21 cellular contexts compared by ENCODE assay signal in the genomic region with DNA sequence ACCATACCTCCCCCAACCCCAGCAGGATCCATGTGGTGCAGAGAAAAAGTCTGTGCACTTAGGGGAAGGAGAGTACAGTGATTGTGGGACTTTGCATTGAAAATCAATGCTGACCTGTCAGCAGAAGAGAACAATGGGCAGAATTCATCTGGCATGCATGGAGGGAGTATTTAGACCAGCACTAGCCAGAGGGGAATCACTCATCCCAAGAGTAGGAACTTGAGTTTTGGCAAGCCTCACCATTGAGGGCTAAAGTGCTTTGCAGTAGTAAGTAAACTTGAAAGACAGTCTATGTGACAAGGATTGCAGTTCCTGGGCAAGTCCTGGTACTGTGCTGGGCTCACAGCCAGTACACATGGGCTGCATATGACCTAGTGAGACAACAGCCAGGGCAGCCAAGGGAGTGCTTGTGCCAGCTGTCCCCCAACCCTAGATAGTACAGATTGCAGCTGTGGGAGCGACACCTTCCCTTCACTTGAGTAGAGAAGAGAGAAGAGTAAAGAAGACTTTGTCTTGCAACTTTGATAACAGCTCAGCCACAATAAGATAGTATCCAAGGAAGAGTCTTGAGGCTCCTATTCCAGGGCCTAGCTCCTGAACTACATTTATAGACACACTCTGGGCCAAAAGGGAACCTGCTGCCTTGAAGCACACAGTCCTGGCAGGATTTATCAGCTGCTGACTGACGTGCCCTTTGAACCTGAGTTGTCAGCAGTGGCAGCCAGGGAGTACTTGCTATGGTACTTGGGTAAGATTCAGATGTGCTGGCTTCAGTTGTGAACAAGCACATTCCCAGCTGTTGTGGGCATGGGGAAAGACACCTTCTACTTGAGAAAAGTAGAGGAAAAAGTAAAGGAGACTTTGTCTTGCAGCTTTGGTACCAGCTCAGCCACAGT. TPM values are rescaled to one million over a fixed set of nuclear protein-coding genes. Genes with fewer than 3 reads are reported as not detected.
DNase-seq lines count a peak whose midpoint lies in the region; ATAC-seq, FAIRE-seq and TF ChIP-seq lines count a peak whose summit lies in the region.
"Had no signal": no experiment of that assay in that cellular context is flagged by ENCODE, and none has a peak within 500 bp of the region (broad histone marks: within the 10 kb centered on the region; RNA-seq: fewer than 3 reads in every experiment).

No MANE protein-coding gene starts in this region.

- TF ChIP-seq POLR2A in HepG2 (IDR thresholded peaks at IDR 0.05; ENCODE audit: insufficient read depth in 1 of 2, low read depth in 2 of 2, low read length in 2 of 2) (no peak), GM12891 (IDR thresholded peaks at IDR 0.05; ENCODE audit: low read depth, low read length) (no peak)

- H3K9me3 ChIP-seq in liver (ENCODE audit: control insufficient read depth in 4 of 4, low read length in 3 of 4), result no peaks in the 10 kb centered on the region
- H3K9me3 ChIP-seq in HepG2 (ENCODE audit: low read length), result no peaks in the 10 kb centered on the region
- no peaks in the 10 kb centered on the region for H3K9me3 ChIP-seq in kidney (ENCODE audit: control insufficient read depth in 1 of 2, low read length in 2 of 2)

- H2AFZ ChIP-seq in HepG2 (ENCODE audit: low read length), result no peak overlapping the region
- H2AFZ ChIP-seq: GM23248 had no signal

- TF ChIP-seq CTCF in liver (IDR thresholded peaks at IDR 0.05; ENCODE audit: low read depth, low read length, missing input control) (no peak), HepG2 (CRISPR knock-in tag; IDR thresholded peaks at IDR 0.05) (no peak), kidney (IDR thresholded peaks at IDR 0.05; ENCODE audit: borderline replicate concordance, extremely low read depth, insufficient read depth) (no peak)

- no peaks in the 10 kb centered on the region for H3K79me2 ChIP-seq in HepG2 (ENCODE audit: insufficient read depth, low read length)

- no peak for FAIRE-seq in HepG2 (lab: Jason Lieb, UNC)
- FAIRE-seq in kidney (lab: Jason Lieb, UNC), result no peak
- no peak for FAIRE-seq in GM12891 (lab: Jason Lieb, UNC)
- FAIRE-seq: GM12878, K562 had no signal

- TF ChIP-seq EP300 in HepG2 (IDR thresholded peaks at IDR 0.05; ENCODE audit: low read depth in 2 of 2, low read length in 2 of 2) (no peak), HepG2 (CRISPR knock-in tag; IDR thresholded peaks at IDR 0.05; ENCODE audit: borderline replicate concordance) (no peak)

- TF ChIP-seq RAD21 in liver (IDR thresholded peaks at IDR 0.05), result no peak
- TF ChIP-seq RAD21 in HepG2 (CRISPR knock-in tag; IDR thresholded peaks at IDR 0.05), result no peak

- no peaks in the 10 kb centered on the region for H4K20me1 ChIP-seq in HepG2 (ENCODE audit: insufficient read depth, low read length)
- H4K20me1 ChIP-seq: BLaER1 treated with 17β-estradiol and CSF1 and Interleukin-3, amounts not matched to agents 10 nM and 100 nM had no signal

- POLR2A ChIA-PET in HepG2 (lab: Yijun Ruan, JAX), result no interaction called here

- intact Hi-C loops in HepG2 (cut with micrococcal nuclease; ENCODE audit: unreplicated experiment), result no loop called here
- intact Hi-C loops in kidney (cut with DNase I), result no loop called here

- no peaks in the 10 kb centered on the region for H3K27me3 ChIP-seq in liver (ENCODE audit: control insufficient read depth in 4 of 4, insufficient read depth in 4 of 4, low read length in 3 of 4)
- H3K27me3 ChIP-seq in HepG2 (ENCODE audit: control insufficient read depth in 1 of 2, insufficient read depth in 2 of 2, low read length in 2 of 2), result no peaks in the 10 kb centered on the region

- DNase-seq in DMS 273 (lab: John Stamatoyannopoulos, UW; ENCODE audit: unreplicated experiment) (peak; percentile 64), DMS 273 treated with DMSO at 0.1 percent for 48 hours (lab: John Stamatoyannopoulos, UW) (no peak), HepG2 (ENCODE audit: low spot score) (no peak), kidney (peak; percentile 25), glomerular visceral epithelial cell (ENCODE audit: extremely low spot score) (no peak), NCI-H2029 (lab: John Stamatoyannopoulos, UW) (no peak), GM12891 (ENCODE audit: insufficient read length, low spot score) (no peak)
- DNase-seq: COR-L47, DMS53, GM23248, NCI-H1694, NCI-H510A treated with DMSO at 0.1 percent for 48 hours, T-cell had no signal

- no TSS peak for BruUV-seq in HepG2 (replicated peaks; lab: Mats Ljungman, UMichigan)

- no peak overlapping the region for H3K27ac ChIP-seq in liver (ENCODE audit: low read depth in 1 of 2, low read length in 2 of 2)
- H3K27ac ChIP-seq in HepG2 (ENCODE audit: extremely low read length, insufficient read depth, low read length), result no peak overlapping the region
- no peak overlapping the region for H3K27ac ChIP-seq in kidney (ENCODE audit: low read depth in 2 of 2, low read length in 2 of 2)
- H3K27ac ChIP-seq: 22Rv1; BLaER1 treated with 17β-estradiol and CSF1 and Interleukin-3, amounts not matched to agents 10 nM and 100 nM; GM23248; HL-60; SK-N-MC had no signal

- H3K36me3 ChIP-seq in liver (ENCODE audit: control insufficient read depth in 4 of 4, insufficient read depth in 3 of 4, low read depth in 1 of 4, low read length in 3 of 4), result no peaks in the 10 kb centered on the region
- H3K36me3 ChIP-seq in HepG2 (replicated peaks in 1 of 2; ENCODE audit: control insufficient read depth in 1 of 2, insufficient read depth in 2 of 2, low read length in 2 of 2), result no peaks in the 10 kb centered on the region
- no peaks in the 10 kb centered on the region for H3K36me3 ChIP-seq in kidney (ENCODE audit: control insufficient read depth in 1 of 2, insufficient read depth in 2 of 2, low read length in 2 of 2)
- H3K36me3 ChIP-seq: BLaER1 treated with 17β-estradiol and CSF1 and Interleukin-3, amounts not matched to agents 10 nM and 100 nM had no signal

- no peak for ATAC-seq in HepG2
- ATAC-seq: GM12878, K562, T-cell had no signal

- H3K9ac ChIP-seq in liver (ENCODE audit: low read depth in 1 of 2, low read length in 2 of 2) (no peak overlapping the region), HepG2 (ENCODE audit: insufficient read depth, low read depth, low read length) (no peak overlapping the region), kidney (ENCODE audit: low read length in 2 of 2) (no peak overlapping the region)
- H3K9ac ChIP-seq: BLaER1 treated with 17β-estradiol and CSF1 and Interleukin-3, amounts not matched to agents 10 nM and 100 nM; GM23248 had no signal

- H3K4me1 ChIP-seq in liver (ENCODE audit: control insufficient read depth in 4 of 4, insufficient read depth in 4 of 4, low read length in 3 of 4) (peaks cover 0 to 7% (median 3%) of the 10 kb centered on the region in 4 donors), HepG2 (ENCODE audit: insufficient read depth, low read length) (no peaks in the 10 kb centered on the region), kidney (ENCODE audit: control insufficient read depth in 1 of 2, insufficient read depth in 1 of 2, low read depth in 1 of 2, low read length in 2 of 2) (no peaks in the 10 kb centered on the region)
- H3K4me1 ChIP-seq: BLaER1 treated with 17β-estradiol and CSF1 and Interleukin-3, amounts not matched to agents 10 nM and 100 nM had no signal

- in situ Hi-C loops in HepG2 (cut with HindIII; ENCODE audit: extremely low pct_ligation_motif_present, low pct_unique_long_range_greater_than_20kb), result no loop called here

- CTCF ChIA-PET in HepG2 (lab: Yijun Ruan, JAX; ENCODE audit: low intra/inter-chr PET ratio, low total read pairs), result no interaction called here

- WGBS in liver, result 57% methylated on average over 2 of the region's 2 CpGs
- no CpG with 5 or more reads among the region's 2 CpGs for WGBS in HepG2 (ENCODE audit: low lambda C conversion rate)

- H3K4me3 ChIP-seq in liver (ENCODE audit: low read depth in 1 of 3, low read length in 3 of 3) (no peak overlapping the region), HepG2 (replicated peaks in 1 of 3; ENCODE audit: insufficient read depth in 1 of 3, low read depth in 2 of 3, low read length in 3 of 3) (no peak overlapping the region), kidney (ENCODE audit: low read length in 2 of 2) (no peak overlapping the region)
- H3K4me3 ChIP-seq: BLaER1 treated with 17β-estradiol and CSF1 and Interleukin-3, amounts not matched to agents 10 nM and 100 nM; GM12878; GM23248; K562; SK-N-MC had no signal

- H3K4me2 ChIP-seq in HepG2 (ENCODE audit: low read depth, low read length), result no peak overlapping the region
- H3K4me2 ChIP-seq: BLaER1 treated with 17β-estradiol and CSF1 and Interleukin-3, amounts not matched to agents 10 nM and 100 nM had no signal

TF ChIP-seq in GM12891, 5 proteins besides CTCF, POLR2A, EP300 and RAD21:
- no peak for TF ChIP-seq POU2F2 (IDR thresholded peaks at IDR 0.05; ENCODE audit: low read depth, low read length)

RNA-seq across cellular contexts. Expression of gene HDX, which starts 48.7 kb away (rescaled TPM):
- total RNA-seq in liver (1 to 10 TPM in 1 of 2 donors, under 1 TPM in 1; 0.37 to 2.8 TPM), HepG2 (2016; rRNA removed; fragmentation: Illumina TruSeq; extraction: Trizol) (0.20 TPM in 1 of 2 replicates, not detected in the other), kidney (5.9 TPM)
- polyA plus RNA-seq in liver (1 to 10 TPM in 1 of 2 donors, under 1 TPM in 1; 0.97 to 1.8 TPM), HepG2 (2011; rRNA removed) (0.08 TPM in 1 of 2 replicates, not detected in the other), kidney (ENCODE audit: insufficient read depth, low read depth, low replicate concordance) (1.9 TPM)
- total RNA-seq in HepG2 (2016; cell fraction: cytosol; rRNA removed; fragmentation: Illumina TruSeq; extraction: Trizol; ENCODE audit: low read depth), result not detected in 2 replicates
- total RNA-seq in HepG2 (2016; cell fraction: insoluble cytoplasmic fraction; rRNA removed; fragmentation: Illumina TruSeq; extraction: Trizol), result 0.06 and 0.09 TPM in 2 replicates
- total RNA-seq in HepG2 (2016; cell fraction: membrane; rRNA removed; fragmentation: Illumina TruSeq; extraction: Trizol), result 0.06 TPM in 1 of 2 replicates, not detected in the other
- 0.13 TPM in 1 of 2 replicates, not detected in the other for total RNA-seq in HepG2 (2016; cell fraction: nucleus; rRNA removed; fragmentation: Illumina TruSeq; extraction: Trizol)
- 0.06 TPM in 1 of 2 replicates, not detected in the other for polyA plus RNA-seq in HepG2 (2011; cell fraction: cytosol; rRNA removed)
- polyA plus RNA-seq in HepG2 (2011; cell fraction: nucleus; rRNA removed), result 0.05 TPM in 1 of 2 replicates, not detected in the other
- polyA plus RNA-seq in HepG2 (2012), result not detected in 2 replicates
- polyA plus RNA-seq in HepG2 (2016; cell fraction: cytosol; fragmentation: Illumina TruSeq; extraction: Trizol; ENCODE audit: low read depth), result not detected in 2 replicates
- polyA plus RNA-seq in HepG2 (2016; cell fraction: insoluble cytoplasmic fraction; fragmentation: Illumina TruSeq; extraction: Trizol; ENCODE audit: low read depth), result 0.08 and 0.12 TPM in 2 replicates
- polyA plus RNA-seq in HepG2 (2016; cell fraction: membrane; fragmentation: Illumina TruSeq; extraction: Trizol; ENCODE audit: low read depth), result not detected in 2 replicates
- polyA plus RNA-seq in HepG2 (2016; cell fraction: nucleus; fragmentation: Illumina TruSeq; extraction: Trizol; ENCODE audit: insufficient read depth, low read depth), result not detected in 2 replicates
- not detected in 2 replicates for polyA minus RNA-seq in HepG2 (2011; rRNA and poly(A)+ RNA removed; ENCODE audit: low replicate concordance)
- polyA minus RNA-seq in HepG2 (2011; cell fraction: cytosol; rRNA and poly(A)+ RNA removed), result not detected in 2 replicates
- 0.13 and 0.37 TPM in 2 replicates for polyA minus RNA-seq in HepG2 (2011; cell fraction: nucleus; rRNA and poly(A)+ RNA removed)
- polyA plus RNA-seq in GM12891 (2012; ENCODE audit: low read depth, missing spikeins), result 2.4 TPM
- total RNA-seq: K562, OCI-LY7 had no signal
- polyA plus RNA-seq: K562 had no signal

Comparison
In these comparisons a context has a peak if more than half of its experiments do, and no peak if none do; other contexts are left out.
1. DNase-seq: peak in DMS 273 (single experiment) and kidney (single experiment); none in DMS 273 treated with DMSO at 0.1 percent for 48 hours (single experiment), HepG2 (single experiment), glomerular visceral epithelial cell (single experiment), NCI-H2029 (single experiment) and GM12891 (single experiment).